ENCODE assay signal across 10 cellular contexts in genomic region chr11:64643258-64643881, GRCh38. TPM values are rescaled to one million over a fixed set of nuclear protein-coding genes. Genes with fewer than 3 reads are reported as not detected.
A peak's percentile ranks its signal among the peaks of the same experiment; 100 is the strongest.
DNase-seq lines count a peak whose midpoint lies in the region; ATAC-seq and TF ChIP-seq lines count a peak whose summit lies in the region.
"Had no signal": no experiment of that assay in that cellular context is flagged by ENCODE, and none has a peak within 500 bp of the region (broad histone marks: within the 10 kb centered on the region; RNA-seq: fewer than 3 reads in every experiment).

No MANE protein-coding gene starts in this region.

- no peak for TF ChIP-seq CTCF in GM13977 (IDR thresholded peaks at IDR 0.05; ENCODE audit: extremely low read depth, insufficient read depth, missing control alignments)
- TF ChIP-seq CTCF in left ventricle myocardium inferior (IDR thresholded peaks at IDR 0.05; ENCODE audit: borderline replicate concordance): no peak
- TF ChIP-seq CTCF in prostate gland (IDR thresholded peaks at IDR 0.05): no peak

- H3K27me3 ChIP-seq in left ventricle myocardium inferior (ENCODE audit: low read depth) (peaks cover 97% of the 10 kb centered on the region), prostate gland (replicated peaks; ENCODE audit: insufficient read depth) (peaks cover 9% of the 10 kb centered on the region)

- H3K4me3 ChIP-seq in left ventricle myocardium inferior: peak overlapping the region; percentile 49
- peak overlapping the region; percentile 19 to 24 for H3K4me3 ChIP-seq in prostate gland

- ATAC-seq in HG03469 (IDR thresholded peaks at IDR 0.05; ENCODE audit: unreplicated experiment): no peak

- H3K36me3 ChIP-seq in left ventricle myocardium inferior (no peaks in the 10 kb centered on the region), prostate gland (no peaks in the 10 kb centered on the region)

- in situ Hi-C loops in GM13977 (cut with MboI; ENCODE audit: low pct_unique_long_range_greater_than_20kb, low sequenced_read_pairs, unreplicated experiment): no loop called here

- H3K27ac ChIP-seq in left ventricle myocardium inferior (replicated peaks) (no peak overlapping the region), prostate gland (no peak overlapping the region)

- DNase-seq in GM13977 (ENCODE audit: low spot score): peak; percentile 49
- DNase-seq in NCI-H526 (lab: John Stamatoyannopoulos, UW): peak; percentile 47 to 91
- no peak for DNase-seq in left ventricle myocardium inferior
- DNase-seq in prostate gland (ENCODE audit: low spot score): no peak
- no peak for DNase-seq in SW 1271 (lab: John Stamatoyannopoulos, UW)
- no peak for DNase-seq in activated effector memory CD4-positive, alpha-beta T cell treated with Interleukin-2 at 50 U/mL for 16 hours
- no peak for DNase-seq in activated T-cell treated with anti-CD3 and anti-CD28 coated beads, Interleukin-2, amount 50 U/mL, for 1 hour
- DNase-seq: amniotic stem cell, T-helper 1 cell had no signal

- no peak for TF ChIP-seq POLR2A in prostate gland (IDR thresholded peaks at IDR 0.05)

- intact Hi-C loops in left ventricle myocardium inferior (cut with micrococcal nuclease) (no loop called here), prostate gland (cut with DNase I) (no loop called here)

- no peaks in the 10 kb centered on the region for H3K4me1 ChIP-seq in left ventricle myocardium inferior
- no peaks in the 10 kb centered on the region for H3K4me1 ChIP-seq in prostate gland (replicated peaks)

- H3K9me3 ChIP-seq in left ventricle myocardium inferior (replicated peaks) (no peaks in the 10 kb centered on the region), prostate gland (no peaks in the 10 kb centered on the region)

- under 1% methylated on average over 53 of the region's 53 CpGs for WGBS in prostate gland

RNA-seq across cellular contexts. Expression of gene SLC22A12, which starts 52.4 kb away (rescaled TPM):
- total RNA-seq in left ventricle myocardium inferior (not detected), prostate gland (not detected)

Comparison
In these comparisons a context has a peak if more than half of its experiments do, and no peak if none do; other contexts are left out.
1. DNase-seq: peak in GM13977 (single experiment) and NCI-H526 (2 of 2); none in left ventricle myocardium inferior (single experiment), prostate gland (single experiment), SW 1271 (0 of 2), activated effector memory CD4-positive, alpha-beta T cell treated with Interleukin-2 at 50 U/mL for 16 hours (single experiment) and activated T-cell treated with anti-CD3 and anti-CD28 coated beads, Interleukin-2, amount 50 U/mL, for 1 hour (single experiment).